ENCODE assay signal across 1 cellular context in genomic region chr20:53658327-53658726, GRCh38.
TF ChIP-seq lines count a peak whose summit lies in the region.

No MANE protein-coding gene starts in this region.

TF ChIP-seq in GM23338, 12 proteins besides CTCF, POLR2A, EP300 and RAD21:
- TF ChIP-seq, protein P1, sequence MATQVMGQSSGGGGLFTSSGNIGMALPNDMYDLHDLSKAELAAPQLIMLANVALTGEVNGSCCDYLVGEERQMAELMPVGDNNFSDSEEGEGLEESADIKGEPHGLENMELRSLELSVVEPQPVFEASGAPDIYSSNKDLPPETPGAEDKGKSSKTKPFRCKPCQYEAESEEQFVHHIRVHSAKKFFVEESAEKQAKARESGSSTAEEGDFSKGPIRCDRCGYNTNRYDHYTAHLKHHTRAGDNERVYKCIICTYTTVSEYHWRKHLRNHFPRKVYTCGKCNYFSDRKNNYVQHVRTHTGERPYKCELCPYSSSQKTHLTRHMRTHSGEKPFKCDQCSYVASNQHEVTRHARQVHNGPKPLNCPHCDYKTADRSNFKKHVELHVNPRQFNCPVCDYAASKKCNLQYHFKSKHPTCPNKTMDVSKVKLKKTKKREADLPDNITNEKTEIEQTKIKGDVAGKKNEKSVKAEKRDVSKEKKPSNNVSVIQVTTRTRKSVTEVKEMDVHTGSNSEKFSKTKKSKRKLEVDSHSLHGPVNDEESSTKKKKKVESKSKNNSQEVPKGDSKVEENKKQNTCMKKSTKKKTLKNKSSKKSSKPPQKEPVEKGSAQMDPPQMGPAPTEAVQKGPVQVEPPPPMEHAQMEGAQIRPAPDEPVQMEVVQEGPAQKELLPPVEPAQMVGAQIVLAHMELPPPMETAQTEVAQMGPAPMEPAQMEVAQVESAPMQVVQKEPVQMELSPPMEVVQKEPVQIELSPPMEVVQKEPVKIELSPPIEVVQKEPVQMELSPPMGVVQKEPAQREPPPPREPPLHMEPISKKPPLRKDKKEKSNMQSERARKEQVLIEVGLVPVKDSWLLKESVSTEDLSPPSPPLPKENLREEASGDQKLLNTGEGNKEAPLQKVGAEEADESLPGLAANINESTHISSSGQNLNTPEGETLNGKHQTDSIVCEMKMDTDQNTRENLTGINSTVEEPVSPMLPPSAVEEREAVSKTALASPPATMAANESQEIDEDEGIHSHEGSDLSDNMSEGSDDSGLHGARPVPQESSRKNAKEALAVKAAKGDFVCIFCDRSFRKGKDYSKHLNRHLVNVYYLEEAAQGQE (IDR thresholded peaks at IDR 0.05; ENCODE audit: unreplicated experiment), result no peak
- no peak for TF ChIP-seq JUNB (IDR thresholded peaks at IDR 0.05; ENCODE audit: unreplicated experiment)
- TF ChIP-seq, protein P2, sequence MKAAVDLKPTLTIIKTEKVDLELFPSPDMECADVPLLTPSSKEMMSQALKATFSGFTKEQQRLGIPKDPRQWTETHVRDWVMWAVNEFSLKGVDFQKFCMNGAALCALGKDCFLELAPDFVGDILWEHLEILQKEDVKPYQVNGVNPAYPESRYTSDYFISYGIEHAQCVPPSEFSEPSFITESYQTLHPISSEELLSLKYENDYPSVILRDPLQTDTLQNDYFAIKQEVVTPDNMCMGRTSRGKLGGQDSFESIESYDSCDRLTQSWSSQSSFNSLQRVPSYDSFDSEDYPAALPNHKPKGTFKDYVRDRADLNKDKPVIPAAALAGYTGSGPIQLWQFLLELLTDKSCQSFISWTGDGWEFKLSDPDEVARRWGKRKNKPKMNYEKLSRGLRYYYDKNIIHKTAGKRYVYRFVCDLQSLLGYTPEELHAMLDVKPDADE (IDR thresholded peaks at IDR 0.05), result no peak
- no peak for TF ChIP-seq EZH2 (IDR thresholded peaks at IDR 0.05; ENCODE audit: low read depth, unreplicated experiment)
- TF ChIP-seq CREB1 (CRISPR knock-in tag; IDR thresholded peaks at IDR 0.05; ENCODE audit: low read depth), result no peak
